10 cellular contexts compared by ENCODE assay signal in the genomic region with DNA sequence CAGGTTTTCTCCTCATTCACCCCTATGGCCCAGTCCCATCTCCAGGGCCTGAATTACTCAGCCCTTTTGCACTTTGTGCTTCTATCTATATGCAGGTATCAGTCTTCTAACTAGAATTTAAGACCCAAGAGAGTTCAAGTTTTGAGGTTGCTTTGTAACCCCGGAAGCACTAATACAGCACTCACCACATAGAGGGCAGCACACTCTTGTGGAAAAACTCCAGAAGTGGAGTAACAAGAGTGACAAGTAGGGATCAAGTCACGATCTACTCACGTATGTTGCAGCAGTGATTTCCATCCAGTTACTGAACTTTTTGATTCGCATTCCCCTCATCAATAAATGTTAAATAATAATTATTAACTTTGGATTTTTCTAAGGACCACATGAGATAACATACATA.
DNase-seq lines count a peak whose midpoint lies in the region; ATAC-seq, FAIRE-seq and TF ChIP-seq lines count a peak whose summit lies in the region.
"Had no signal": no experiment of that assay in that cellular context is flagged by ENCODE, and none has a peak within 500 bp of the region (broad histone marks: within the 10 kb centered on the region; RNA-seq: fewer than 3 reads in every experiment).

No MANE protein-coding gene starts in this region.

- no peak overlapping the region for H3K4me3 Mint-ChIP-seq in natural killer cell

- no peak overlapping the region for H2BK120ac ChIP-seq in IMR-90 (ENCODE audit: low read depth, low read length)

- in situ Hi-C loops in IMR-90 (cut with MboI; ENCODE audit: low sequenced_read_pairs): no loop called here
- in situ Hi-C loops in K562 (cut with MboI): no loop called here
- in situ Hi-C loops in HAP-1 (cut with MboI; ENCODE audit: low sequenced_read_pairs): no loop called here

- H2AK9ac ChIP-seq in IMR-90 (replicated peaks; ENCODE audit: low read depth, low read length, poor library complexity): no peak overlapping the region

- H3K27me3 ChIP-seq in IMR-90 (ENCODE audit: control insufficient read depth, insufficient read depth, low read length) (no peaks in the 10 kb centered on the region), K562 (ENCODE audit: control insufficient read depth in 2 of 2, insufficient read depth in 2 of 2, low read length in 2 of 2) (no peaks in the 10 kb centered on the region), HAP-1 (ENCODE audit: low read depth) (no peaks in the 10 kb centered on the region)

- no peak for TF ChIP-seq EP300 in K562 (IDR thresholded peaks at IDR 0.05; ENCODE audit: low read length)

- H3K14ac ChIP-seq in IMR-90 (replicated peaks; ENCODE audit: low read depth, low read length): no peak overlapping the region

- no peaks in the 10 kb centered on the region for H3K9me3 Mint-ChIP-seq in natural killer cell

- TF ChIP-seq CTCF in AG09319 (IDR thresholded peaks at IDR 0.05; ENCODE audit: low read depth, low read length) (peak; percentile 2; the same call in 1 of the 2 replicates), IMR-90 (conservative IDR thresholded peaks at IDR 0.05; ENCODE audit: low read depth, low read length) (peak; percentile 30), K562 (IDR thresholded peaks at IDR 0.05 in 2 of 3, conservative IDR thresholded peaks at IDR 0.05 in 1 of 3; ENCODE audit: insufficient read depth in 2 of 3, low read depth in 1 of 3, low read length in 3 of 3) (peak; percentile 56 to 67 (median 57)), natural killer cell (IDR thresholded peaks at IDR 0.05) (no peak)

- H3K4me2 ChIP-seq in IMR-90 (ENCODE audit: low read depth, low read length): no peak overlapping the region
- H3K4me2 ChIP-seq in K562 (ENCODE audit: insufficient read depth, low read length): no peak overlapping the region

- H3K79me1 ChIP-seq in IMR-90 (ENCODE audit: low read depth in 1 of 2, low read length in 2 of 2): peaks cover 9 to 16% of the 10 kb centered on the region in 2 experiments; a peak in 3 of 4 replicates

- no peak overlapping the region for H4K91ac ChIP-seq in IMR-90 (ENCODE audit: insufficient read depth, low read depth, low read length)

- DNase-seq in AG09319 (ENCODE audit: extremely low read depth, low read depth) (no peak), IMR-90 (peak; percentile 3), K562 (ENCODE audit: extremely low read depth in 1 of 4, low spot score in 3 of 4) (peak; percentile 36 to 44 (median 37)), left lobe of liver (ENCODE audit: low spot score) (no peak), GM19239 (ENCODE audit: insufficient read length, low spot score) (no peak), HAP-1 (ENCODE audit: low spot score in 2 of 2) (no peak), natural killer cell (no peak)

- no peak for TF ChIP-seq POLR2A in IMR-90 (IDR thresholded peaks at IDR 0.05; ENCODE audit: low read depth, low read length)
- TF ChIP-seq POLR2A in K562 (conservative IDR thresholded peaks at IDR 0.05): no peak

- H3K56ac ChIP-seq in IMR-90 (ENCODE audit: extremely low read depth, insufficient read depth, low read length): no peak overlapping the region

- H3K4me1 ChIP-seq in IMR-90 (ENCODE audit: control insufficient read depth, insufficient read depth, low read length) (peaks cover 2% of the 10 kb centered on the region; the same call in 1 of the 2 replicates), K562 (replicated peaks in 1 of 2; ENCODE audit: control insufficient read depth in 2 of 2, insufficient read depth in 2 of 2, low read length in 2 of 2) (no peaks in the 10 kb centered on the region), HAP-1 (no peaks in the 10 kb centered on the region)

- H3K27ac ChIP-seq in IMR-90 (ENCODE audit: insufficient read depth, low read length) (no peak overlapping the region), K562 (ENCODE audit: extremely low read depth, low read depth, low read length) (no peak overlapping the region)
- H3K27ac ChIP-seq: RWPE1 had no signal

- H3K36me3 ChIP-seq in IMR-90 (ENCODE audit: control insufficient read depth, insufficient read depth, low read length) (no peaks in the 10 kb centered on the region; the same call in 1 of the 2 replicates), K562 (ENCODE audit: control insufficient read depth, insufficient read depth, low read length) (no peaks in the 10 kb centered on the region; the same call in 2 of the 3 replicates), HAP-1 (replicated peaks) (no peaks in the 10 kb centered on the region)

- H3K18ac ChIP-seq in IMR-90 (ENCODE audit: low read depth, low read length): no peak overlapping the region

- FAIRE-seq in K562 (lab: Jason Lieb, UNC) (peak; percentile 46), GM19239 (lab: Jason Lieb, UNC) (no peak)

- H3K23ac ChIP-seq in IMR-90 (ENCODE audit: low read depth, low read length): no peak overlapping the region

- TF ChIP-seq RAD21 in IMR-90 (IDR thresholded peaks at IDR 0.05; ENCODE audit: low read length) (peak; percentile 25; the same call in 1 of the 2 replicates), K562 (CRISPR knock-in tag; conservative IDR thresholded peaks at IDR 0.05 in 1 of 2, IDR thresholded peaks at IDR 0.05 in 1 of 2) (peak in 1 of 2 experiments; percentile 62; a peak in 3 of 4 replicates)

- no peak overlapping the region for H3K4ac ChIP-seq in IMR-90 (ENCODE audit: low read depth, low read length)

- H3K27ac Mint-ChIP-seq in natural killer cell: no peak overlapping the region
- H3K27ac Mint-ChIP-seq: IgD-negative memory B cell had no signal

- H3K9ac ChIP-seq in IMR-90 (ENCODE audit: low read depth, low read length): no peak overlapping the region
- no peak overlapping the region for H3K9ac ChIP-seq in K562 (ENCODE audit: insufficient read depth in 1 of 2, low read depth in 2 of 2, low read length in 2 of 2)

- H3K36me3 Mint-ChIP-seq in natural killer cell: no peaks in the 10 kb centered on the region

- no peak overlapping the region for H4K5ac ChIP-seq in IMR-90 (ENCODE audit: low read depth, low read length)

- no peak for ATAC-seq in IMR-90 (ENCODE audit: low read depth)
- ATAC-seq in K562: peak; percentile 81
- peak; percentile 57 for ATAC-seq in left lobe of liver
- no peak for ATAC-seq in GM21825 (IDR thresholded peaks at IDR 0.05; ENCODE audit: unreplicated experiment)
- ATAC-seq in natural killer cell: no peak

- POLR2A ChIA-PET in IMR-90 (lab: Charles Lee; ENCODE audit: unreplicated experiment) (no interaction called here), K562 (lab: Yijun Ruan, JAX) (no interaction called here)

- H2BK15ac ChIP-seq in IMR-90 (ENCODE audit: low read depth, low read length): no peak overlapping the region

- no CpG with 5 or more reads among the region's 4 CpGs for WGBS in IMR-90 (ENCODE audit: extremely low coverage in 2 of 2, insufficient read length in 1 of 2), 2 experiments
- 57% methylated on average over 4 of the region's 4 CpGs for WGBS in K562 (ENCODE audit: insufficient coverage, low coverage, missing lambda C conversion rate)

- H2BK5ac ChIP-seq in IMR-90 (ENCODE audit: low read depth, low read length, poor library complexity, severe bottlenecking): no peak overlapping the region

- H3K9me3 ChIP-seq in IMR-90 (ENCODE audit: control insufficient read depth, insufficient read depth, low read length) (peaks cover 3% of the 10 kb centered on the region; the same call in 1 of the 2 replicates), K562 (replicated peaks; ENCODE audit: control insufficient read depth, insufficient read depth, low read depth, low read length) (no peaks in the 10 kb centered on the region), HAP-1 (no peaks in the 10 kb centered on the region)

- H2BK20ac ChIP-seq in IMR-90 (ENCODE audit: low read depth, low read length): no peak overlapping the region

- H3K4me3 ChIP-seq in IMR-90 (ENCODE audit: insufficient read depth, low read depth, low read length) (no peak overlapping the region), K562 (no peak overlapping the region), HAP-1 (no peak overlapping the region)

- H2AFZ ChIP-seq in IMR-90 (replicated peaks; ENCODE audit: low read length, poor library complexity) (no peak overlapping the region), K562 (ENCODE audit: low read depth, low read length) (no peak overlapping the region)

- peaks cover 6 to 11% of the 10 kb centered on the region in 2 donors for H3K4me1 Mint-ChIP-seq in natural killer cell

- BruUV-seq in IMR-90 (replicated peaks; lab: Mats Ljungman, UMichigan): no TSS peak
- no TSS peak for BruUV-seq in K562 (replicated peaks; lab: Mats Ljungman, UMichigan)

- H2AK5ac ChIP-seq in IMR-90 (ENCODE audit: low read depth, low read length): no peak overlapping the region

- H3K9me1 ChIP-seq in IMR-90 (ENCODE audit: insufficient read depth, low read length) (no peaks in the 10 kb centered on the region), K562 (ENCODE audit: control insufficient read depth, insufficient read depth, low read length) (no peaks in the 10 kb centered on the region)

- no peaks in the 10 kb centered on the region for H3K27me3 Mint-ChIP-seq in natural killer cell (ENCODE audit: low read depth in 2 of 2)
- H3K27me3 Mint-ChIP-seq: IgD-negative memory B cell had no signal

- CTCF ChIA-PET in IMR-90 (lab: Yijun Ruan, JAX) (no interaction called here), K562 (lab: Yijun Ruan, JAX; ENCODE audit: low intra/inter-chr PET ratio) (interaction anchor here (0.5 to 1.7 kb wide), 3 partner anchors 299 to 609 kb away, joined by 3 to 8 read pairs (median 3); no protein-coding TSS in a partner anchor)

- dilution Hi-C loops in IMR-90 (cut with HindIII; ENCODE audit: low sequenced_read_pairs, unreplicated experiment): no loop called here

- H4K20me1 ChIP-seq in IMR-90 (ENCODE audit: insufficient read depth, low read length) (no peaks in the 10 kb centered on the region), K562 (replicated peaks; ENCODE audit: control insufficient read depth, insufficient read depth, low read length) (peaks cover 12% of the 10 kb centered on the region; the same call in 1 of the 2 replicates)

- no peak overlapping the region for H4K8ac ChIP-seq in IMR-90 (ENCODE audit: low read depth in 2 of 2, low read length in 2 of 2)

- H3K79me2 ChIP-seq in K562 (ENCODE audit: control insufficient read depth, insufficient read depth, low read length): peaks cover 5% of the 10 kb centered on the region; the same call in 1 of the 3 replicates

- intact Hi-C loops in IMR-90 (cut with micrococcal nuclease): no loop called here
- intact Hi-C loops in K562 (cut with micrococcal nuclease): loop anchor here (10.0 kb wide), 2 partner anchors 274 to 504 kb away; no protein-coding TSS in a partner anchor
- intact Hi-C loops in natural killer cell (cut with micrococcal nuclease): no loop called here

TF ChIP-seq in IMR-90, 13 proteins besides CTCF, POLR2A, EP300 and RAD21 (continues in another document):
- no peak for TF ChIP-seq MAZ (IDR thresholded peaks at IDR 0.05; ENCODE audit: borderline replicate concordance, low read depth, low read length)
- TF ChIP-seq CEBPB (IDR thresholded peaks at IDR 0.05; ENCODE audit: low read depth, low read length): no peak

TF ChIP-seq in K562, 482 proteins besides CTCF, POLR2A, EP300 and RAD21 (continues in another document):
- TF ChIP-seq ZNF76 (CRISPR knock-in tag; IDR thresholded peaks at IDR 0.05; ENCODE audit: borderline replicate concordance): no peak

Comparison
In these comparisons a context has a peak if more than half of its experiments do, and no peak if none do; other contexts are left out.
1. DNase-seq: peak in IMR-90 (single experiment) and K562 (4 of 4); none in AG09319 (single experiment), left lobe of liver (single experiment), GM19239 (single experiment), HAP-1 (0 of 2) and natural killer cell (single experiment).
2. ATAC-seq: peak in K562 (single experiment) and left lobe of liver (single experiment); none in IMR-90 (single experiment), GM21825 (single experiment) and natural killer cell (0 of 3).